ENCODE assay signal across 13 cellular contexts in the genomic region with DNA sequence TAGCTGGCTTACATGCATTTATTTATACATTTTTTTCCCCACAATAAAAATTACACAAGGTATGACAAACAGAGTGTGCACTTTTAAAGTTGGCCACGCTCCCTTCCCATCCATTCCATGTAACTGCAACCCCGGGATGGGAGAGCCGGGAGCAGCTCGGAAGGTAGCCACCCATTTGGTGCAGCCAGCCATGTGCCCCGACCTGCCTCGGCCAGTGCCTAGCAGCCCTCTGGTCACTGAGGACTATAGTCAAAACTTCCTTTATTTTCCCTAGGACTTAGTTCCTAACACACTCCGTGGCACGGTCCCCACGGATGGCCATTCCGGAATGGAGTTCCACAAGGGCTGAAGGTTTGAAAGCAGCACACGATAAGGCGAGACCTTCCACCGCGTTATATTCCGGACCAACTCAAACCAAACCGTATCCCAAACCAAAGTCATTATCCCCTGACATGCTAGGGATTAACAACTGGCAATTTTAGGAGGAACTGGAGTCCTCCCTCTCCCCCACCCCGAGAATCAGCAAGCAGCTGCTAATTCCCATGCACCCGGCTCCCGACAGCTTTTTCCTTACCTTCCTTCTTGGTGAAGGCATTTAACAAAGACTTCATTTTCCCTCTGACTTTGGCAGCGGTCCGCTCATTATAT.
DNase-seq lines count a peak whose midpoint lies in the region; ATAC-seq and TF ChIP-seq lines count a peak whose summit lies in the region.
"Had no signal": no experiment of that assay in that cellular context is flagged by ENCODE, and none has a peak within 500 bp of the region (broad histone marks: within the 10 kb centered on the region; RNA-seq: fewer than 3 reads in every experiment).

No MANE protein-coding gene starts in this region.

- H3K27me3 Mint-ChIP-seq in activated naive CD4-positive, alpha-beta T cell treated with anti-CD3 and anti-CD28 coated beads for 36 hours (ENCODE audit: low read depth), result peaks cover 39% of the 10 kb centered on the region

- H3K36me3 ChIP-seq in HUES48 (ENCODE audit: control insufficient read depth, insufficient read depth, low read length), result no peaks in the 10 kb centered on the region
- no peaks in the 10 kb centered on the region for H3K36me3 ChIP-seq in heart right ventricle
- H3K36me3 ChIP-seq in sigmoid colon, result no peaks in the 10 kb centered on the region
- H3K36me3 ChIP-seq: Peyer's patch had no signal

- peak in 3 of 8 donors; percentile 3 to 18 (median 13) for ATAC-seq in heart right ventricle
- no peak for ATAC-seq in GM21390 (IDR thresholded peaks at IDR 0.05; ENCODE audit: unreplicated experiment)

- TF ChIP-seq POLR2A in sigmoid colon (IDR thresholded peaks at IDR 0.05), result no peak

- H3K27me3 ChIP-seq in HUES48 (ENCODE audit: control insufficient read depth, insufficient read depth, low read length) (no peaks in the 10 kb centered on the region), heart right ventricle (peaks cover 0 to 72% (median 50%) of the 10 kb centered on the region in 7 donors), sigmoid colon (peaks cover 0 to 32% (median 0%) of the 10 kb centered on the region in 3 donors)
- H3K27me3 ChIP-seq: Peyer's patch had no signal

- no peak overlapping the region for H3K9ac ChIP-seq in HUES48 (ENCODE audit: low read depth, low read length)

- TF ChIP-seq CTCF in heart right ventricle (IDR thresholded peaks at IDR 0.05) (no peak), sigmoid colon (IDR thresholded peaks at IDR 0.05) (no peak)

- peak overlapping the region; percentile 25 for H3K27ac ChIP-seq in HUES48 (ENCODE audit: low read depth, low read length)
- H3K27ac ChIP-seq in heart right ventricle, result no peak overlapping the region
- peak overlapping the region; percentile 68 to 80 (median 74) for H3K27ac ChIP-seq in sigmoid colon
- H3K27ac ChIP-seq: epithelial cell of prostate, Peyer's patch had no signal

- H3K4me3 Mint-ChIP-seq in activated naive CD4-positive, alpha-beta T cell treated with anti-CD3 and anti-CD28 coated beads for 36 hours, result no peak overlapping the region
- H3K4me3 Mint-ChIP-seq: activated CD4-positive, alpha-beta memory T cell treated with anti-CD3 and anti-CD28 coated beads, Interleukin-2, amount 10 ng/mL, durations not matched to agents 7 days and 5 days; CD4-positive, alpha-beta memory T cell had no signal

- DNase-seq in NCI-H526 treated with DMSO at 0.1 percent for 48 hours (lab: John Stamatoyannopoulos, UW) (peak; percentile 76), heart right ventricle (peak in 1 of 2 donors; percentile 20), sigmoid colon (no peak), SKM-1 treated with dmso at 0.1 percent for 144 hours (lab: John Stamatoyannopoulos, UW; ENCODE audit: unreplicated experiment) (no peak)
- no peak for DNase-seq in activated naive CD4-positive, alpha-beta T cell treated with anti-CD3 and anti-CD28 coated beads for 36 hours
- DNase-seq: activated CD4-positive, alpha-beta memory T cell treated with anti-CD3 and anti-CD28 coated beads, Interleukin-2, amount 10 ng/mL, durations not matched to agents 7 days and 5 days; activated gamma-delta T cell treated with Interleukin-2 at 50 U/mL for 16 hours; CD4-positive, alpha-beta memory T cell; Karpas-422; Peyer's patch had no signal

- no peaks in the 10 kb centered on the region for H3K36me3 Mint-ChIP-seq in activated naive CD4-positive, alpha-beta T cell treated with anti-CD3 and anti-CD28 coated beads for 36 hours (ENCODE audit: low read depth)
- H3K36me3 Mint-ChIP-seq: CD4-positive, alpha-beta memory T cell had no signal

- TF ChIP-seq EP300 in sigmoid colon (IDR thresholded peaks at IDR 0.05), result no peak

- CTCF ChIA-PET in activated naive CD4-positive, alpha-beta T cell treated with anti-CD3 and anti-CD28 coated beads for 36 hours (lab: Charles Lee), result interaction anchor here (0.9 to 1.2 kb wide), 2 partner anchors 16 to 69 kb away, joined by 3 read pairs; no protein-coding TSS in a partner anchor

- H3K27ac Mint-ChIP-seq in activated naive CD4-positive, alpha-beta T cell treated with anti-CD3 and anti-CD28 coated beads for 36 hours, result no peak overlapping the region
- H3K27ac Mint-ChIP-seq: activated CD4-positive, alpha-beta memory T cell treated with anti-CD3 and anti-CD28 coated beads, Interleukin-2, amount 10 ng/mL, durations not matched to agents 7 days and 5 days; CD4-positive, alpha-beta memory T cell had no signal

- WGBS in heart right ventricle, 2 donors, result 49 to 61% methylated on average over 21 of the region's 21 CpGs
- 67 to 81% methylated on average over 21 of the region's 21 CpGs for WGBS in sigmoid colon, 2 donors

- H3K4me1 ChIP-seq in HUES48 (ENCODE audit: control insufficient read depth, insufficient read depth, low read length) (peaks cover 9% of the 10 kb centered on the region), heart right ventricle (peaks cover 0 to 29% (median 6%) of the 10 kb centered on the region in 9 donors), sigmoid colon (peaks cover 2 to 41% (median 24%) of the 10 kb centered on the region in 4 donors)
- H3K4me1 ChIP-seq: Peyer's patch had no signal

- peaks cover 5% of the 10 kb centered on the region for H3K4me1 Mint-ChIP-seq in activated naive CD4-positive, alpha-beta T cell treated with anti-CD3 and anti-CD28 coated beads for 36 hours (ENCODE audit: low read depth)
- H3K4me1 Mint-ChIP-seq: activated CD4-positive, alpha-beta memory T cell treated with anti-CD3 and anti-CD28 coated beads, Interleukin-2, amount 10 ng/mL, durations not matched to agents 7 days and 5 days; CD4-positive, alpha-beta memory T cell had no signal

- H3K4me3 ChIP-seq in HUES48 (ENCODE audit: low read depth, low read length), result no peak overlapping the region; the same call in 1 of the 2 replicates
- peak overlapping the region in 7 of 10 donors; percentile 27 to 48 (median 31) for H3K4me3 ChIP-seq in heart right ventricle
- H3K4me3 ChIP-seq in sigmoid colon, result peak overlapping the region; percentile 31 to 48 (median 43)

- H3K9me3 Mint-ChIP-seq in activated naive CD4-positive, alpha-beta T cell treated with anti-CD3 and anti-CD28 coated beads for 36 hours, result no peaks in the 10 kb centered on the region
- H3K9me3 Mint-ChIP-seq: activated CD4-positive, alpha-beta memory T cell treated with anti-CD3 and anti-CD28 coated beads, Interleukin-2, amount 10 ng/mL, durations not matched to agents 7 days and 5 days; CD4-positive, alpha-beta memory T cell had no signal

- H3K9me3 ChIP-seq in HUES48 (ENCODE audit: control insufficient read depth, insufficient read depth, low read length) (no peaks in the 10 kb centered on the region), heart right ventricle (no peaks in the 10 kb centered on the region), sigmoid colon (no peaks in the 10 kb centered on the region)
- H3K9me3 ChIP-seq: Peyer's patch had no signal

- intact Hi-C loops in heart right ventricle (cut with DNase I) (no loop called here), sigmoid colon (cut with DNase I) (loop anchor here (5.0 kb wide), 1 partner anchor 86 kb away; no protein-coding TSS in a partner anchor)
- intact Hi-C loops in activated naive CD4-positive, alpha-beta T cell treated with anti-CD3 and anti-CD28 coated beads for 36 hours (cut with micrococcal nuclease), result no loop called here

Comparison
In these comparisons a context has a peak if more than half of its experiments do, and no peak if none do; other contexts are left out.
1. H3K27ac ChIP-seq: peak in HUES48 (single experiment) and sigmoid colon (4 of 4); none in heart right ventricle (0 of 10).